ENCODE assay signal across 8 cellular contexts in the genomic region with DNA sequence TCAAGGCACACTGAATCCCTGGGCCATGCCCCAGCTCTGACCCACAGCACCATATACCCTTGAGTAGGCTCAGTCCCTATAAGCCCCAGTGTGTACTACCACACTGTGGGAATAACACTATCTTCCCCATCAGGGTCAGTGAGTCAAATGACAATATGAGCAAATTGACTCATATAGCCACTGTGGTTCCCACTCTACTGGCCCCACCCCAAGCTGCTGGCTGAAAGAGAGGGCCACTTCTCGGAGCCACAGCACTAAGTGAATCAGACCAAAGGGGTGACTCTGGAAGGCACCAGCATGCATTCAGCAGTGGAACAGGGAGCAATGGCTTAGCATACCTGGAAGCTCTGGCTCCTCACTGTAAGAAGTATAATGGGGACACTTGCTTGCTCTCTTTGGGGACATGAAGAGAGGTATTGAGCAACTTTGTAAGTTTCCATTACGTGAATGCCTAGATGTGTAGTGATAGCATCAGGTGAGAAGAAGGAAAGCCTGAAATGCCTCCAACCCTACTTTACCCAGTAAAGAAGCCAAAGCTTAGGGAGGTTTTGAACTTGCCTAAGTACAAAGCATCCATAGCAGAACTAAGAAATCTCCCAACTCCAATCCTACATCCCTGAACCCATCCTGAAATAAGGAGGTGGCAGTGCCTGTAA. TPM values are rescaled to one million over a fixed set of nuclear protein-coding genes. Genes with fewer than 3 reads are reported as not detected.
DNase-seq lines count a peak whose midpoint lies in the region; ATAC-seq lines count a peak whose summit lies in the region.

No MANE protein-coding gene starts in this region.

- DNase-seq in activated CD8-positive, alpha-beta T cell treated with anti-CD3 and anti-CD28 coated beads, Interleukin-2, amount 10 ng/mL, durations not matched to agents 7 days and 5 days: peak; percentile 40
- DNase-seq in iris pigment epithelial cell (ENCODE audit: low read depth): peak; percentile 75
- no peak for DNase-seq in NCI-H128 (lab: John Stamatoyannopoulos, UW; ENCODE audit: unreplicated experiment)
- DNase-seq in ecto neural progenitor cell (ENCODE audit: low spot score): no peak

- peaks cover 0 to 4% (median 0%) of the 10 kb centered on the region in 5 donors for H3K27me3 ChIP-seq in subcutaneous abdominal adipose tissue (ENCODE audit: control insufficient read depth in 5 of 5, insufficient read depth in 4 of 5, low read length in 5 of 5)

- H3K27ac ChIP-seq in subcutaneous abdominal adipose tissue (ENCODE audit: low read depth, low read length): peak overlapping the region; percentile 84

- no peaks in the 10 kb centered on the region for H3K27me3 Mint-ChIP-seq in activated CD8-positive, alpha-beta T cell treated with anti-CD3 and anti-CD28 coated beads, Interleukin-2, amount 10 ng/mL, durations not matched to agents 7 days and 5 days (ENCODE audit: low read depth)

- POLR2A ChIA-PET in activated CD8-positive, alpha-beta T cell treated with anti-CD3 and anti-CD28 coated beads, Interleukin-2, amount 10 ng/mL, durations not matched to agents 7 days and 5 days (lab: Charles Lee): interaction anchor here (0.5 to 1.1 kb wide), 3 partner anchors 13 to 464 kb away, joined by 3 to 4 read pairs (median 3); no protein-coding TSS in a partner anchor

- peaks cover 44% of the 10 kb centered on the region for H3K4me1 Mint-ChIP-seq in activated CD8-positive, alpha-beta T cell treated with anti-CD3 and anti-CD28 coated beads, Interleukin-2, amount 10 ng/mL, durations not matched to agents 7 days and 5 days (ENCODE audit: low read depth)

- peak; percentile 82 for ATAC-seq in GM19025 (IDR thresholded peaks at IDR 0.05; ENCODE audit: low read depth, unreplicated experiment)
- ATAC-seq in HG02885 (IDR thresholded peaks at IDR 0.05; ENCODE audit: poor library complexity, unreplicated experiment): peak; percentile 93
- ATAC-seq in activated CD8-positive, alpha-beta T cell treated with anti-CD3 and anti-CD28 coated beads, Interleukin-2, amount 10 ng/mL, durations not matched to agents 7 days and 5 days: peak; percentile 37
- ATAC-seq in HG03139 (IDR thresholded peaks at IDR 0.05; ENCODE audit: unreplicated experiment): no peak

- H3K36me3 ChIP-seq in subcutaneous abdominal adipose tissue (ENCODE audit: control insufficient read depth in 5 of 5, insufficient read depth in 5 of 5, low read length in 5 of 5): peaks cover 5 to 37% (median 36%) of the 10 kb centered on the region in 5 donors

- H3K9me3 ChIP-seq in subcutaneous abdominal adipose tissue (ENCODE audit: control insufficient read depth in 5 of 5, low read length in 5 of 5): no peaks in the 10 kb centered on the region

- H3K27ac Mint-ChIP-seq in activated CD8-positive, alpha-beta T cell treated with anti-CD3 and anti-CD28 coated beads, Interleukin-2, amount 10 ng/mL, durations not matched to agents 7 days and 5 days: peak overlapping the region; percentile 68

- H3K4me3 Mint-ChIP-seq in activated CD8-positive, alpha-beta T cell treated with anti-CD3 and anti-CD28 coated beads, Interleukin-2, amount 10 ng/mL, durations not matched to agents 7 days and 5 days: no peak overlapping the region

- peak overlapping the region in 4 of 5 donors; percentile 5 to 77 (median 46) for H3K9ac ChIP-seq in subcutaneous abdominal adipose tissue (ENCODE audit: low read length in 5 of 5)

- H3K36me3 Mint-ChIP-seq in activated CD8-positive, alpha-beta T cell treated with anti-CD3 and anti-CD28 coated beads, Interleukin-2, amount 10 ng/mL, durations not matched to agents 7 days and 5 days (ENCODE audit: low read depth): peaks cover 13% of the 10 kb centered on the region

- CTCF ChIA-PET in activated CD8-positive, alpha-beta T cell treated with anti-CD3 and anti-CD28 coated beads, Interleukin-2, amount 10 ng/mL, durations not matched to agents 7 days and 5 days (lab: Charles Lee): interaction anchor here (3.6 kb wide), 1 partner anchor 20 kb away, joined by 21 read pairs; no protein-coding TSS in a partner anchor

- peaks cover 22 to 57% (median 34%) of the 10 kb centered on the region in 5 donors for H3K4me1 ChIP-seq in subcutaneous abdominal adipose tissue (ENCODE audit: control insufficient read depth in 5 of 5, insufficient read depth in 5 of 5, low read length in 5 of 5)

- H3K4me3 ChIP-seq in subcutaneous abdominal adipose tissue (ENCODE audit: low read depth in 1 of 5, low read length in 5 of 5): peak overlapping the region in 3 of 5 donors; percentile 11 to 18 (median 12)

- no peaks in the 10 kb centered on the region for H3K9me3 Mint-ChIP-seq in activated CD8-positive, alpha-beta T cell treated with anti-CD3 and anti-CD28 coated beads, Interleukin-2, amount 10 ng/mL, durations not matched to agents 7 days and 5 days (ENCODE audit: insufficient read depth)

RNA-seq across cellular contexts. Expression of gene CD59, which starts 13.5 kb away (rescaled TPM):
- 10 to 100 TPM; 33.7 to 35.1 TPM for total RNA-seq in activated CD8-positive, alpha-beta T cell treated with anti-CD3 and anti-CD28 coated beads, Interleukin-2, amount 10 ng/mL, durations not matched to agents 7 days and 5 days

RNA-seq across cellular contexts. Expression of gene C11orf91, which starts 22.1 kb away (rescaled TPM):
- not detected for total RNA-seq in activated CD8-positive, alpha-beta T cell treated with anti-CD3 and anti-CD28 coated beads, Interleukin-2, amount 10 ng/mL, durations not matched to agents 7 days and 5 days

RNA-seq across cellular contexts. Expression of gene FBXO3, which starts 51.6 kb away (rescaled TPM):
- 10 to 100 TPM; 15.1 to 16.8 TPM for total RNA-seq in activated CD8-positive, alpha-beta T cell treated with anti-CD3 and anti-CD28 coated beads, Interleukin-2, amount 10 ng/mL, durations not matched to agents 7 days and 5 days

Comparison
In these comparisons a context has a peak if more than half of its experiments do, and no peak if none do; other contexts are left out.
1. DNase-seq: peak in activated CD8-positive, alpha-beta T cell treated with anti-CD3 and anti-CD28 coated beads, Interleukin-2, amount 10 ng/mL, durations not matched to agents 7 days and 5 days (single experiment) and iris pigment epithelial cell (single experiment); none in NCI-H128 (single experiment) and ecto neural progenitor cell (single experiment).